In the genomic region with DNA sequence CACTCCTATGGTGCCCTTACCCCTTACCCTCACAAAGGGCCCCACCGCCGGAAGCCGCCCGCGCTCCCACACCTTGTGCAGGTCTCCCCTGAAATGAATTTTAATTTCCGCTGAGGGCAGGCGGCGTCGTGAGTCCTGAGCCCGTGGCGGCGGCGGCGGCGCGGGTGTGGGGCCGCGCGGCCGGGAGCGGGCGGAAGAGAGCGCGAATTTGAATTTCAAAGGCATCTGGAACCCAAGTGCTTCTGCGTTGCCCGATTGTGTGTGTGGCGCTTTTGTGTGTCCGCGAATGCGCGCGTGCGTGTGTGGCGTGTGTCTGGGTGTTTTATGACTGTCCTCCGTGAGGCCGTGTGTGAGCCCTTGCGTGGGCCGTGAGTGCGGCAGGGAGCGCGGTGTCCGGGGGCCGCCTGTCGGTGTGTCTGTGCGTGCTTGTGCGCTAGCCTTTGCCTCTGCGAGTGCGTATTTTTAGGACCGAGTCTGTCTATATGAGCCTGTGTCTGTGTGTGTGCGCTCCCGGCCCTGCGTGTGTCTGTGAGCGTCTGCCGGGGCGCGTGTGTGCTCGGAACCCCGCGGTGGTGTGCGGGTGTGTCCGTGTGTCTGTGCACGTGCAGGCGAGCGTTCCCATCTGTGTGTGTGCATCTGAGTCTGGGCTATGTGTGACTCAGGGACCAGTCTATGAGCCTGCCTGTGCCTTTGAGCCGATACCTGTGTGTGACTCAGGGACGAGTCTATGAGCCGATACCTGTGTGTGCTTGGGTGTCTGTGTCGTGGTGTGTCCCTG, we compare ENCODE assay signal across 8 cellular contexts. TPM values are rescaled to one million over a fixed set of nuclear protein-coding genes. Genes with fewer than 3 reads are reported as not detected.
DNase-seq lines count a peak whose midpoint lies in the region; ATAC-seq and TF ChIP-seq lines count a peak whose summit lies in the region.

No MANE protein-coding gene starts in this region.

- intact Hi-C loops in activated T-helper 1 cell treated with anti-CD3 and anti-CD28 coated beads, Interleukin-12 subunit alpha, Interleukin-12 subunit beta, Interleukin-2, Interleukin-4 antibody, amounts not matched to agents 30 ng/mL and 10 ng/mL and 1 ng/mL, durations not matched to agents 14 hours and 24 hours and 36 hours (cut with micrococcal nuclease), result no loop called here

- no peaks in the 10 kb centered on the region for H3F3A ChIP-seq in GM23338 (replicated peaks; ENCODE audit: low read depth)

- no peaks in the 10 kb centered on the region; the same call in 2 of the 3 replicates for H3K9me3 Mint-ChIP-seq in GM23338
- H3K9me3 Mint-ChIP-seq in activated T-helper 1 cell treated with anti-CD3 and anti-CD28 coated beads, Interleukin-12 subunit alpha, Interleukin-12 subunit beta, Interleukin-2, Interleukin-4 antibody, amounts not matched to agents 30 ng/mL and 10 ng/mL and 1 ng/mL, durations not matched to agents 14 hours and 24 hours and 36 hours, result no peaks in the 10 kb centered on the region

- H3K4me3 ChIP-seq in GM23338 (peak overlapping the region; percentile 71), hepatocyte (no peak overlapping the region)

- ATAC-seq in GM23338, result peak; percentile 48
- no peak for ATAC-seq in SK-N-SH treated with all-trans-retinoic acid at 6 μM for 48 hours

- no peaks in the 10 kb centered on the region for H3K36me3 ChIP-seq in GM23338 (ENCODE audit: insufficient read depth)
- H3K36me3 ChIP-seq in hepatocyte (replicated peaks; ENCODE audit: insufficient read depth, low read depth), result no peaks in the 10 kb centered on the region

- H2AFZ ChIP-seq in GM23338, result peak overlapping the region; percentile 96
- peak overlapping the region; percentile 60 for H2AFZ ChIP-seq in hepatocyte

- peaks cover 62% of the 10 kb centered on the region for H3K27me3 Mint-ChIP-seq in GM23338 (ENCODE audit: insufficient read depth, low read depth, poor library complexity)
- peaks cover 60% of the 10 kb centered on the region for H3K27me3 Mint-ChIP-seq in activated T-helper 1 cell treated with anti-CD3 and anti-CD28 coated beads, Interleukin-12 subunit alpha, Interleukin-12 subunit beta, Interleukin-2, Interleukin-4 antibody, amounts not matched to agents 30 ng/mL and 10 ng/mL and 1 ng/mL, durations not matched to agents 14 hours and 24 hours and 36 hours (ENCODE audit: insufficient read depth)

- H3K4me2 ChIP-seq in GM23338 (peak overlapping the region; percentile 93), hepatocyte (peak overlapping the region; percentile 96)

- peaks cover 51% of the 10 kb centered on the region for H3K4me1 Mint-ChIP-seq in GM23338
- peaks cover 31% of the 10 kb centered on the region for H3K4me1 Mint-ChIP-seq in activated T-helper 1 cell treated with anti-CD3 and anti-CD28 coated beads, Interleukin-12 subunit alpha, Interleukin-12 subunit beta, Interleukin-2, Interleukin-4 antibody, amounts not matched to agents 30 ng/mL and 10 ng/mL and 1 ng/mL, durations not matched to agents 14 hours and 24 hours and 36 hours (ENCODE audit: low read depth)

- H3K4me1 ChIP-seq in GM23338 (ENCODE audit: insufficient read depth) (peaks cover 11% of the 10 kb centered on the region; the same call in 1 of the 2 replicates), hepatocyte (ENCODE audit: insufficient read depth) (peaks cover 25% of the 10 kb centered on the region)

- no peak for DNase-seq in GM23338 (ENCODE audit: low spot score)
- DNase-seq in activated T-helper 1 cell treated with anti-CD3 and anti-CD28 coated beads, Interleukin-12 subunit alpha, Interleukin-12 subunit beta, Interleukin-2, Interleukin-4 antibody, amounts not matched to agents 30 ng/mL and 10 ng/mL and 1 ng/mL, durations not matched to agents 14 hours and 24 hours and 36 hours (ENCODE audit: low spot score), result no peak
- peak; percentile 63 for DNase-seq in hepatocyte (ENCODE audit: low spot score)
- peak; percentile 39 to 53 for DNase-seq in stimulated activated CD4-positive, alpha-beta T cell treated with anti-CD3 and anti-CD28 coated beads, Interleukin-1b, Interleukin-23, amount 100 ng/mL, for 4 hours (ENCODE audit: low read depth in 2 of 2)
- no peak for DNase-seq in GM10266 (ENCODE audit: extremely low spot score)
- DNase-seq in T-helper 9 cell, result no peak
- DNase-seq in NCI-H1694 (lab: John Stamatoyannopoulos, UW), result no peak

- no peaks in the 10 kb centered on the region for H3K9me3 ChIP-seq in hepatocyte (ENCODE audit: low read depth)

- no peaks in the 10 kb centered on the region for H3K79me2 ChIP-seq in GM23338 (replicated peaks; ENCODE audit: insufficient read depth)
- H3K79me2 ChIP-seq in hepatocyte, result no peaks in the 10 kb centered on the region

- no peaks in the 10 kb centered on the region; the same call in 2 of the 3 replicates for H3K36me3 Mint-ChIP-seq in GM23338 (ENCODE audit: low read depth)
- peaks cover 2% of the 10 kb centered on the region for H3K36me3 Mint-ChIP-seq in activated T-helper 1 cell treated with anti-CD3 and anti-CD28 coated beads, Interleukin-12 subunit alpha, Interleukin-12 subunit beta, Interleukin-2, Interleukin-4 antibody, amounts not matched to agents 30 ng/mL and 10 ng/mL and 1 ng/mL, durations not matched to agents 14 hours and 24 hours and 36 hours (ENCODE audit: low read depth)

- H3K27ac ChIP-seq in GM23338 (ENCODE audit: low read depth), result no peak overlapping the region
- H3K27ac ChIP-seq in hepatocyte, result no peak overlapping the region

- H3K27me3 ChIP-seq in GM23338 (ENCODE audit: insufficient read depth) (peaks cover 63% of the 10 kb centered on the region), hepatocyte (peaks cover 50% of the 10 kb centered on the region)

- TF ChIP-seq CTCF in GM23338 (conservative IDR thresholded peaks at IDR 0.05; ENCODE audit: low read depth in 2 of 2) (0 out of 4 replicates have a peak, but pooled peaks of 1 of the 2 experiments have one; percentile 4), hepatocyte (IDR thresholded peaks at IDR 0.05; ENCODE audit: poor library complexity) (peak; percentile 10), GM10266 (IDR thresholded peaks at IDR 0.05; ENCODE audit: control insufficient read depth, insufficient read depth, low read depth, missing control alignments) (no peak)

- H3K4me3 Mint-ChIP-seq in GM23338, result peak overlapping the region; percentile 79
- H3K4me3 Mint-ChIP-seq in activated T-helper 1 cell treated with anti-CD3 and anti-CD28 coated beads, Interleukin-12 subunit alpha, Interleukin-12 subunit beta, Interleukin-2, Interleukin-4 antibody, amounts not matched to agents 30 ng/mL and 10 ng/mL and 1 ng/mL, durations not matched to agents 14 hours and 24 hours and 36 hours, result peak overlapping the region; percentile 77

- H3K9me2 ChIP-seq in GM23338 (ENCODE audit: insufficient read depth) (no peaks in the 10 kb centered on the region), hepatocyte (replicated peaks; ENCODE audit: insufficient read depth) (no peaks in the 10 kb centered on the region)

- H3K27ac Mint-ChIP-seq in GM23338, result no peak overlapping the region
- H3K27ac Mint-ChIP-seq in activated T-helper 1 cell treated with anti-CD3 and anti-CD28 coated beads, Interleukin-12 subunit alpha, Interleukin-12 subunit beta, Interleukin-2, Interleukin-4 antibody, amounts not matched to agents 30 ng/mL and 10 ng/mL and 1 ng/mL, durations not matched to agents 14 hours and 24 hours and 36 hours, result peak overlapping the region; percentile 46

- WGBS in hepatocyte (ENCODE audit: low lambda C conversion rate, missing lambda C conversion rate), result 11% methylated on average over 63 of the region's 68 CpGs

- H4K20me1 ChIP-seq in GM23338 (replicated peaks; ENCODE audit: insufficient read depth) (no peaks in the 10 kb centered on the region), hepatocyte (ENCODE audit: insufficient read depth, poor library complexity, severe bottlenecking) (no peaks in the 10 kb centered on the region)

TF ChIP-seq in GM23338, 12 proteins besides CTCF, POLR2A, EP300 and RAD21:
- TF ChIP-seq NANOG (IDR thresholded peaks at IDR 0.05; ENCODE audit: borderline replicate concordance), result no peak
- TF ChIP-seq EZH2 (IDR thresholded peaks at IDR 0.05; ENCODE audit: low read depth, unreplicated experiment), result peak; percentile 75

TF ChIP-seq in SK-N-SH treated with all-trans-retinoic acid at 6 μM for 48 hours, 23 proteins besides CTCF, POLR2A, EP300 and RAD21 (continues in another document):
- no peak for TF ChIP-seq ZNF70 (CRISPR knock-in tag; IDR thresholded peaks at IDR 0.05)
- TF ChIP-seq ZNF565 (CRISPR knock-in tag; conservative IDR thresholded peaks at IDR 0.05; ENCODE audit: low read depth), result no peak
- no peak for TF ChIP-seq PPARA (CRISPR knock-in tag; IDR thresholded peaks at IDR 0.05; ENCODE audit: borderline replicate concordance)
- TF ChIP-seq GLIS3 (CRISPR knock-in tag; IDR thresholded peaks at IDR 0.05), result no peak
- TF ChIP-seq TCF4 (CRISPR knock-in tag; IDR thresholded peaks at IDR 0.05; ENCODE audit: borderline replicate concordance), result no peak
- TF ChIP-seq, protein P1, sequence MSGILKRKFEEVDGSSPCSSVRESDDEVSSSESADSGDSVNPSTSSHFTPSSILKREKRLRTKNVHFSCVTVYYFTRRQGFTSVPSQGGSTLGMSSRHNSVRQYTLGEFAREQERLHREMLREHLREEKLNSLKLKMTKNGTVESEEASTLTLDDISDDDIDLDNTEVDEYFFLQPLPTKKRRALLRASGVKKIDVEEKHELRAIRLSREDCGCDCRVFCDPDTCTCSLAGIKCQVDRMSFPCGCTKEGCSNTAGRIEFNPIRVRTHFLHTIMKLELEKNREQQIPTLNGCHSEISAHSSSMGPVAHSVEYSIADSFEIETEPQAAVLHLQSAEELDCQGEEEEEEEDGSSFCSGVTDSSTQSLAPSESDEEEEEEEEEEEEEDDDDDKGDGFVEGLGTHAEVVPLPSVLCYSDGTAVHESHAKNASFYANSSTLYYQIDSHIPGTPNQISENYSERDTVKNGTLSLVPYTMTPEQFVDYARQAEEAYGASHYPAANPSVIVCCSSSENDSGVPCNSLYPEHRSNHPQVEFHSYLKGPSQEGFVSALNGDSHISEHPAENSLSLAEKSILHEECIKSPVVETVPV (CRISPR knock-in tag; IDR thresholded peaks at IDR 0.05), result no peak
- TF ChIP-seq CSDC2 (CRISPR knock-in tag; IDR thresholded peaks at IDR 0.05), result no peak

RNA-seq across cellular contexts. Expression of a gene that starts 7.9 kb away (rescaled TPM):
- 20.9 and 27.8 TPM in 2 replicates for total RNA-seq in GM23338 (2014; rRNA removed; shearing (Covaris generic))
- polyA plus RNA-seq in GM23338 (2016; fragmentation: Nextera tagmentation; extraction: Ambion mirVana) (7.9 and 8.0 TPM in 2 replicates), hepatocyte (7.7 and 7.8 TPM in 2 replicates)
- total RNA-seq in activated T-helper 1 cell treated with anti-CD3 and anti-CD28 coated beads, Interleukin-12 subunit alpha, Interleukin-12 subunit beta, Interleukin-2, Interleukin-4 antibody, amounts not matched to agents 30 ng/mL and 10 ng/mL and 1 ng/mL, durations not matched to agents 14 hours and 24 hours and 36 hours, result 0.13 and 0.29 TPM in 2 replicates
- total RNA-seq in hepatocyte, result 6.0 and 10.5 TPM in 2 replicates

RNA-seq across cellular contexts. Expression of a gene that starts 43.7 kb away (rescaled TPM):
- 1.3 and 2.9 TPM in 2 replicates for total RNA-seq in GM23338 (2014; rRNA removed; shearing (Covaris generic))
- polyA plus RNA-seq in GM23338 (2016; fragmentation: Nextera tagmentation; extraction: Ambion mirVana) (0.68 and 0.73 TPM in 2 replicates), hepatocyte (2.8 and 2.9 TPM in 2 replicates)
- total RNA-seq in activated T-helper 1 cell treated with anti-CD3 and anti-CD28 coated beads, Interleukin-12 subunit alpha, Interleukin-12 subunit beta, Interleukin-2, Interleukin-4 antibody, amounts not matched to agents 30 ng/mL and 10 ng/mL and 1 ng/mL, durations not matched to agents 14 hours and 24 hours and 36 hours, result not detected in 2 replicates
- 1.4 and 2.3 TPM in 2 replicates for total RNA-seq in hepatocyte

Comparison
In these comparisons a context has a peak if more than half of its experiments do, and no peak if none do; other contexts are left out.
1. DNase-seq: peak in hepatocyte (single experiment) and stimulated activated CD4-positive, alpha-beta T cell treated with anti-CD3 and anti-CD28 coated beads, Interleukin-1b, Interleukin-23, amount 100 ng/mL, for 4 hours (2 of 2); none in GM23338 (single experiment), activated T-helper 1 cell treated with anti-CD3 and anti-CD28 coated beads, Interleukin-12 subunit alpha, Interleukin-12 subunit beta, Interleukin-2, Interleukin-4 antibody, amounts not matched to agents 30 ng/mL and 10 ng/mL and 1 ng/mL, durations not matched to agents 14 hours and 24 hours and 36 hours (single experiment), GM10266 (single experiment), T-helper 9 cell (single experiment) and NCI-H1694 (single experiment).